25 cellular contexts compared by ENCODE assay signal in genomic region chr1:65026235-65026634, GRCh38. TPM values are rescaled to one million over a fixed set of nuclear protein-coding genes. Genes with fewer than 3 reads are reported as not detected.
DNase-seq lines count a peak whose midpoint lies in the region; ATAC-seq, FAIRE-seq and TF ChIP-seq lines count a peak whose summit lies in the region.
"Had no signal": no experiment of that assay in that cellular context is flagged by ENCODE, and none has a peak within 500 bp of the region (broad histone marks: within the 10 kb centered on the region; RNA-seq: fewer than 3 reads in every experiment).

No MANE protein-coding gene starts in this region.

- FAIRE-seq in GM19239 (lab: Jason Lieb, UNC) (no peak), D721Med (lab: Jason Lieb, UNC) (no peak)
- FAIRE-seq: bronchial epithelial cell, frontal cortex had no signal

- no peak overlapping the region for H2AFZ ChIP-seq in mammary epithelial cell (ENCODE audit: low read depth, low read length)

- H3K4me2 ChIP-seq in mammary epithelial cell (ENCODE audit: insufficient read depth, low read depth, low read length) = no peak overlapping the region

- no TSS peak for BruUV-seq in mammary epithelial cell (replicated peaks; lab: Mats Ljungman, UMichigan)

- in situ Hi-C loops in mammary epithelial cell (cut with MboI; ENCODE audit: low sequenced_read_pairs in 2 of 2) = no loop called here

- 17% methylated on average over 3 of the region's 3 CpGs for WGBS in mammary epithelial cell (ENCODE audit: low coverage, missing lambda C conversion rate)

- no peak for DNase-seq in breast epithelium (ENCODE audit: low spot score in 2 of 2)
- no peak for DNase-seq in mammary epithelial cell
- DNase-seq in NCI-H2227 (lab: John Stamatoyannopoulos, UW; ENCODE audit: unreplicated experiment) = peak; percentile 20
- peak; percentile 17 for DNase-seq in fibroblast of gingiva (ENCODE audit: low read depth)
- no peak for DNase-seq in cerebellar cortex (ENCODE audit: low spot score)
- no peak for DNase-seq in GM19239 (ENCODE audit: insufficient read length, low spot score)
- DNase-seq in lower lobe of right lung = no peak
- DNase-seq in D721Med (ENCODE audit: insufficient read length, low spot score) = no peak
- DNase-seq: activated CD4-positive, alpha-beta T cell treated with anti-CD3 and anti-CD28 coated beads for 36 hours; activated CD8-positive, alpha-beta T cell treated with anti-CD3 and anti-CD28 coated beads, Interleukin-2, amount 10 ng/mL, durations not matched to agents 7 days and 5 days; DMS79 treated with DMSO at 0.1 percent for 48 hours; HFFc6; hippocampal formation; NCI-H1694 treated with DMSO at 0.1 percent for 48 hours; NCI-H82; psoas muscle; stimulated activated naive CD8-positive, alpha-beta T cell treated with anti-CD3 and anti-CD28 coated beads, Interleukin-15, amount 100 ng/mL, for 72 hours; T-helper 17 cell had no signal

- intact Hi-C loops in breast epithelium (cut with DNase I; ENCODE audit: low total_unique reads) (no loop called here), mammary epithelial cell (cut with micrococcal nuclease) (no loop called here), lower lobe of right lung (cut with DNase I) (no loop called here)

- H3K27me3 ChIP-seq in breast epithelium (no peaks in the 10 kb centered on the region), mammary epithelial cell (ENCODE audit: insufficient read depth, low read length) (no peaks in the 10 kb centered on the region), lower lobe of right lung (ENCODE audit: low read depth) (no peaks in the 10 kb centered on the region)

- CTCF ChIA-PET in mammary epithelial cell (lab: Charles Lee; ENCODE audit: low non-redundant PET) = no interaction called here

- dilution Hi-C loops in mammary epithelial cell (cut with HindIII; ENCODE audit: low sequenced_read_pairs) = no loop called here

- no peak overlapping the region for H3K9ac ChIP-seq in mammary epithelial cell (ENCODE audit: insufficient read depth, low read length)

- H3K36me3 ChIP-seq in breast epithelium = no peaks in the 10 kb centered on the region
- no peaks in the 10 kb centered on the region for H3K36me3 ChIP-seq in mammary epithelial cell (ENCODE audit: insufficient read depth, low read length)
- H3K36me3 ChIP-seq in lower lobe of right lung = no peaks in the 10 kb centered on the region

- no peak for ATAC-seq in lower lobe of right lung
- ATAC-seq: activated CD4-positive, alpha-beta T cell treated with anti-CD3 and anti-CD28 coated beads for 36 hours; activated CD8-positive, alpha-beta T cell treated with anti-CD3 and anti-CD28 coated beads, Interleukin-2, amount 10 ng/mL, durations not matched to agents 7 days and 5 days; activated naive CD4-positive, alpha-beta T cell treated with anti-CD3 and anti-CD28 coated beads, Interleukin-2, amount 50 U/mL, for 72 hours; esophagus mucosa; left lobe of liver; psoas muscle; SK-N-SH treated with all-trans-retinoic acid at 6 μM for 48 hours; stimulated activated naive CD8-positive, alpha-beta T cell treated with anti-CD3 and anti-CD28 coated beads, Interleukin-15, amount 100 ng/mL, for 72 hours; T-helper 17 cell had no signal

- no peak for TF ChIP-seq CTCF in breast epithelium (IDR thresholded peaks at IDR 0.05)
- no peak for TF ChIP-seq CTCF in mammary epithelial cell (conservative IDR thresholded peaks at IDR 0.05 in 1 of 2, IDR thresholded peaks at IDR 0.05 in 1 of 2; ENCODE audit: extremely low read depth in 1 of 2, insufficient read depth in 1 of 2, low read depth in 1 of 2, low read length in 2 of 2)
- no peak for TF ChIP-seq CTCF in lower lobe of right lung (IDR thresholded peaks at IDR 0.05)
- no peak for TF ChIP-seq CTCF in D721Med (IDR thresholded peaks at IDR 0.05; ENCODE audit: insufficient read depth, missing control alignments)

- no peaks in the 10 kb centered on the region for H3K79me2 ChIP-seq in mammary epithelial cell (ENCODE audit: insufficient read depth, low read length)

- H3K4me1 ChIP-seq in breast epithelium = peaks cover 0 to 21% of the 10 kb centered on the region in 2 donors
- H3K4me1 ChIP-seq in mammary epithelial cell (ENCODE audit: insufficient read depth, low read length) = no peaks in the 10 kb centered on the region
- H3K4me1 ChIP-seq in lower lobe of right lung = peaks cover 32% of the 10 kb centered on the region

- peak overlapping the region; percentile 5 to 26 for H3K27ac ChIP-seq in breast epithelium
- H3K27ac ChIP-seq in mammary epithelial cell (ENCODE audit: insufficient read depth, low read depth, low read length) = no peak overlapping the region
- no peak overlapping the region for H3K27ac ChIP-seq in lower lobe of right lung
- H3K27ac ChIP-seq: coronary artery, psoas muscle had no signal

- TF ChIP-seq POLR2A in breast epithelium (IDR thresholded peaks at IDR 0.05) = no peak

- H3K9me3 ChIP-seq in breast epithelium (no peaks in the 10 kb centered on the region), mammary epithelial cell (replicated peaks; ENCODE audit: insufficient read depth, low read length) (no peaks in the 10 kb centered on the region), lower lobe of right lung (no peaks in the 10 kb centered on the region)
- H3K9me3 ChIP-seq: psoas muscle had no signal

- H4K20me1 ChIP-seq in mammary epithelial cell (ENCODE audit: insufficient read depth, low read length) = no peaks in the 10 kb centered on the region

- H3K4me3 ChIP-seq in breast epithelium (no peak overlapping the region), mammary epithelial cell (replicated peaks in 1 of 3; ENCODE audit: insufficient read depth in 1 of 3, low read depth in 2 of 3, low read length in 3 of 3) (no peak overlapping the region), lower lobe of right lung (no peak overlapping the region)
- H3K4me3 ChIP-seq: coronary artery, psoas muscle had no signal

RNA-seq across cellular contexts. Expression of gene JAK1, which starts 59.9 kb away (rescaled TPM):
- total RNA-seq in breast epithelium (100 to 1,000 TPM; 179 to 258 (median 196) TPM), mammary epithelial cell (100 to 1,000 TPM in 1 of 2 donors, 10 to 100 TPM in 1; 74.9 to 125 TPM), lower lobe of right lung (156 TPM)
- 41.4 TPM for polyA plus RNA-seq in mammary epithelial cell
- 87.6 TPM for polyA minus RNA-seq in mammary epithelial cell

Comparison
In these comparisons a context has a peak if more than half of its experiments do, and no peak if none do; other contexts are left out.
1. H3K27ac ChIP-seq: peak in breast epithelium (2 of 2); none in mammary epithelial cell (single experiment) and lower lobe of right lung (single experiment).
2. DNase-seq: peak in NCI-H2227 (single experiment) and fibroblast of gingiva (single experiment); none in breast epithelium (0 of 2), mammary epithelial cell (single experiment), cerebellar cortex (single experiment), GM19239 (single experiment), lower lobe of right lung (single experiment) and D721Med (single experiment).